ENCODE assay signal across 1 cellular context in genomic region chr20:53915459-53916172, GRCh38.
A peak's percentile ranks its signal among the peaks of the same experiment; 100 is the strongest.
TF ChIP-seq lines count a peak whose summit lies in the region.

No MANE protein-coding gene starts in this region.

TF ChIP-seq in HepG2, 621 proteins besides CTCF, POLR2A, EP300 and RAD21 (continued from another document and continues in another):
- TF ChIP-seq MTERF4 (CRISPR knock-in tag; IDR thresholded peaks at IDR 0.05) (peak; percentile 67; the same call in 1 of the 2 replicates), ZNF629 (CRISPR knock-in tag; conservative IDR thresholded peaks at IDR 0.05) (peak; percentile 28; the same call in 1 of the 2 replicates), NFYC (CRISPR knock-in tag; IDR thresholded peaks at IDR 0.05) (no peak), PTBP1 (IDR thresholded peaks at IDR 0.05; ENCODE audit: low read depth, low read length, poor library complexity, severe bottlenecking) (peak; percentile 73), ZNF225 (CRISPR knock-in tag; IDR thresholded peaks at IDR 0.05) (no peak), ZNF556 (CRISPR knock-in tag; IDR thresholded peaks at IDR 0.05; ENCODE audit: borderline replicate concordance) (peak; percentile 95; the same call in 1 of the 2 replicates), ZBTB2 (CRISPR knock-in tag; IDR thresholded peaks at IDR 0.05; ENCODE audit: low read depth) (no peak), ARID2 (CRISPR knock-in tag; IDR thresholded peaks at IDR 0.05; ENCODE audit: borderline replicate concordance) (no peak), BHLHE40 (IDR thresholded peaks at IDR 0.05; ENCODE audit: low read length) (no peak), NFE2 (CRISPR knock-in tag; IDR thresholded peaks at IDR 0.05) (no peak), TIGD3 (CRISPR knock-in tag; IDR thresholded peaks at IDR 0.05; ENCODE audit: borderline replicate concordance) (no peak), TFAP4 (IDR thresholded peaks at IDR 0.05; ENCODE audit: borderline replicate concordance, low read depth) (peak; percentile 15; the same call in 1 of the 2 replicates), ZNF138 (CRISPR knock-in tag; IDR thresholded peaks at IDR 0.05; ENCODE audit: low read depth) (no peak), ZNF547 (CRISPR knock-in tag; IDR thresholded peaks at IDR 0.05) (peak; percentile 74; the same call in 1 of the 2 replicates), ZMAT5 (CRISPR knock-in tag; IDR thresholded peaks at IDR 0.05; ENCODE audit: borderline replicate concordance, low read depth) (no peak), ARID4A (CRISPR knock-in tag; IDR thresholded peaks at IDR 0.05; ENCODE audit: borderline replicate concordance) (no peak; the same call in 1 of the 2 replicates), ZBTB25 (CRISPR knock-in tag; IDR thresholded peaks at IDR 0.05) (peak; percentile 25; the same call in 1 of the 2 replicates), MAFK (conservative IDR thresholded peaks at IDR 0.05 in 1 of 2, IDR thresholded peaks at IDR 0.05 in 1 of 2; ENCODE audit: low read length in 2 of 2) (no peak), IRF1 (CRISPR knock-in tag; IDR thresholded peaks at IDR 0.05; ENCODE audit: low read depth) (no peak), ZNF775 (CRISPR knock-in tag; IDR thresholded peaks at IDR 0.05; ENCODE audit: borderline replicate concordance) (peak; percentile 73; the same call in 1 of the 2 replicates), SYNCRIP (IDR thresholded peaks at IDR 0.05; ENCODE audit: insufficient read depth, low read depth, low read length) (no peak), ATAD3A (CRISPR knock-in tag; IDR thresholded peaks at IDR 0.05) (no peak), CEBPG (CRISPR knock-in tag; IDR thresholded peaks at IDR 0.05) (peak; percentile 39; the same call in 1 of the 2 replicates), ATF1 (CRISPR knock-in tag; IDR thresholded peaks at IDR 0.05) (no peak), IKZF4 (CRISPR knock-in tag; IDR thresholded peaks at IDR 0.05; ENCODE audit: borderline replicate concordance, low read depth, not compliant biosample characterization) (peak; percentile 32), ZNF816 (CRISPR knock-in tag; IDR thresholded peaks at IDR 0.05; ENCODE audit: borderline replicate concordance) (no peak), ZEB1 (IDR thresholded peaks at IDR 0.05; ENCODE audit: insufficient replicate concordance, low read depth) (peak; percentile 55), TOPORS (CRISPR knock-in tag; IDR thresholded peaks at IDR 0.05) (no peak), SSRP1 (CRISPR knock-in tag; IDR thresholded peaks at IDR 0.05) (no peak), ZNF510 (CRISPR knock-in tag; IDR thresholded peaks at IDR 0.05; ENCODE audit: low read depth) (no peak)
- TF ChIP-seq, protein P1, sequence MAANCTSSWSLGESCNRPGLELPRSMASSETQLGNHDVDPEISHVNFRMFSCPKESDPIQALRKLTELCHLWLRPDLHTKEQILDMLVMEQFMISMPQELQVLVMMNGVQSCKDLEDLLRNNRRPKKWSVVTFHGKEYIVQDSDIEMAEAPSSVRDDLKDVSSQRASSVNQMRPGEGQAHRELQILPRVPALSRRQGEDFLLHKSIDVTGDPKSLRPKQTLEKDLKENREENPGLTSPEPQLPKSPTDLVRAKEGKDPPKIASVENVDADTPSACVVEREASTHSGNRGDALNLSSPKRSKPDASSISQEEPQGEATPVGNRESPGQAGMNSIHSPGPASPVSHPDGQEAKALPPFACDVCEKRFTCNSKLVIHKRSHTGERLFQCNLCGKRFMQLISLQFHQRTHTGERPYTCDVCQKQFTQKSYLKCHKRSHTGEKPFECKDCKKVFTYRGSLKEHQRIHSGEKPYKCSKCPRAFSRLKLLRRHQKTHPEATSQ (CRISPR knock-in tag; IDR thresholded peaks at IDR 0.05; ENCODE audit: borderline replicate concordance), result no peak; the same call in 1 of the 2 replicates
- TF ChIP-seq, protein P2, sequence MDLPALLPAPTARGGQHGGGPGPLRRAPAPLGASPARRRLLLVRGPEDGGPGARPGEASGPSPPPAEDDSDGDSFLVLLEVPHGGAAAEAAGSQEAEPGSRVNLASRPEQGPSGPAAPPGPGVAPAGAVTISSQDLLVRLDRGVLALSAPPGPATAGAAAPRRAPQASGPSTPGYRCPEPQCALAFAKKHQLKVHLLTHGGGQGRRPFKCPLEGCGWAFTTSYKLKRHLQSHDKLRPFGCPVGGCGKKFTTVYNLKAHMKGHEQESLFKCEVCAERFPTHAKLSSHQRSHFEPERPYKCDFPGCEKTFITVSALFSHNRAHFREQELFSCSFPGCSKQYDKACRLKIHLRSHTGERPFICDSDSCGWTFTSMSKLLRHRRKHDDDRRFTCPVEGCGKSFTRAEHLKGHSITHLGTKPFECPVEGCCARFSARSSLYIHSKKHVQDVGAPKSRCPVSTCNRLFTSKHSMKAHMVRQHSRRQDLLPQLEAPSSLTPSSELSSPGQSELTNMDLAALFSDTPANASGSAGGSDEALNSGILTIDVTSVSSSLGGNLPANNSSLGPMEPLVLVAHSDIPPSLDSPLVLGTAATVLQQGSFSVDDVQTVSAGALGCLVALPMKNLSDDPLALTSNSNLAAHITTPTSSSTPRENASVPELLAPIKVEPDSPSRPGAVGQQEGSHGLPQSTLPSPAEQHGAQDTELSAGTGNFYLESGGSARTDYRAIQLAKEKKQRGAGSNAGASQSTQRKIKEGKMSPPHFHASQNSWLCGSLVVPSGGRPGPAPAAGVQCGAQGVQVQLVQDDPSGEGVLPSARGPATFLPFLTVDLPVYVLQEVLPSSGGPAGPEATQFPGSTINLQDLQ (CRISPR knock-in tag; IDR thresholded peaks at IDR 0.05), result no peak
- TF ChIP-seq, protein P3, sequence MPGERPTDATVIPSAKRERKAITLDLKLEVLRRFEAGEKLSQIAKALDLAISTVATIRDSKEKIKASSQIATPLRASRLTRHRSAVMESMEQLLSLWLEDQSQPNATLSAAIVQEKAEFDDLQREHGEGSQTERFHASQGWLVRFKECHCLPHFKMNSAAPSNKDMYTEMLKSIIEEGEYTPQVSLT (CRISPR knock-in tag; IDR thresholded peaks at IDR 0.05; ENCODE audit: borderline replicate concordance, low read depth), result no peak
- TF ChIP-seq, protein P4, sequence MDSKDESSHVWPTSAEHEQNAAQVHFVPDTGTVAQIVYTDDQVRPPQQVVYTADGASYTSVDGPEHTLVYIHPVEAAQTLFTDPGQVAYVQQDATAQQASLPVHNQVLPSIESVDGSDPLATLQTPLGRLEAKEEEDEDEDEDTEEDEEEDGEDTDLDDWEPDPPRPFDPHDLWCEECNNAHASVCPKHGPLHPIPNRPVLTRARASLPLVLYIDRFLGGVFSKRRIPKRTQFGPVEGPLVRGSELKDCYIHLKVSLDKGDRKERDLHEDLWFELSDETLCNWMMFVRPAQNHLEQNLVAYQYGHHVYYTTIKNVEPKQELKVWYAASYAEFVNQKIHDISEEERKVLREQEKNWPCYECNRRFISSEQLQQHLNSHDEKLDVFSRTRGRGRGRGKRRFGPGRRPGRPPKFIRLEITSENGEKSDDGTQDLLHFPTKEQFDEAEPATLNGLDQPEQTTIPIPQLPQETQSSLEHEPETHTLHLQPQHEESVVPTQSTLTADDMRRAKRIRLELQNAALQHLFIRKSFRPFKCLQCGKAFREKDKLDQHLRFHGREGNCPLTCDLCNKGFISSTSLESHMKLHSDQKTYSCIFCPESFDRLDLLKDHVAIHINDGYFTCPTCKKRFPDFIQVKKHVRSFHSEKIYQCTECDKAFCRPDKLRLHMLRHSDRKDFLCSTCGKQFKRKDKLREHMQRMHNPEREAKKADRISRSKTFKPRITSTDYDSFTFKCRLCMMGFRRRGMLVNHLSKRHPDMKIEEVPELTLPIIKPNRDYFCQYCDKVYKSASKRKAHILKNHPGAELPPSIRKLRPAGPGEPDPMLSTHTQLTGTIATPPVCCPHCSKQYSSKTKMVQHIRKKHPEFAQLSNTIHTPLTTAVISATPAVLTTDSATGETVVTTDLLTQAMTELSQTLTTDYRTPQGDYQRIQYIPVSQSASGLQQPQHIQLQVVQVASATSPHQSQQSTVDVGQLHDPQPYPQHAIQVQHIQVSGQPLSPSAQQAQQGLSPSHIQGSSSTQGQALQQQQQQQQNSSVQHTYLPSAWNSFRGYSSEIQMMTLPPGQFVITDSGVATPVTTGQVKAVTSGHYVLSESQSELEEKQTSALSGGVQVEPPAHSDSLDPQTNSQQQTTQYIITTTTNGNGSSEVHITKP (CRISPR knock-in tag; IDR thresholded peaks at IDR 0.05; ENCODE audit: low read depth), result no peak
